Comparison of ENCODE assay signal across 17 cellular contexts in the genomic region with DNA sequence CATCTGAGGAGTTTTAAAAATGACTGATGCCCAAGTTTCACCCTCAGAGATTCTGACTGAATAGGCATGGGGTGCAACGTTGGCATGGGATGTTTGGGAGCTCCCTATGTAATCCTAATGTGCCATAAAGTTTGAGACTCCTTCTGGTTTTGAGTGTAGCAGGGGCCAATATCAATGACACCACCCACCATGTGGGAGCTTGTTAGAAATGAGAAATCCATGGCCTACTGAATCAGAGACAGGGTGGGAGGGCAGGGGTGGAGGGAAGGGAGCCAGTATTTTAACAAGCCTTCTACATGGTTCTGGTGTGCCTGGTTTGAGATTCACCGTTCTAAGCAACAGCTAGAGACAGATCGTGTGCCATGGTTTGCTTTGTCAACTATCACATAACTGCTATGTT. TPM values are rescaled to one million over a fixed set of nuclear protein-coding genes. Genes with fewer than 3 reads are reported as not detected.
DNase-seq lines count a peak whose midpoint lies in the region; ATAC-seq and TF ChIP-seq lines count a peak whose summit lies in the region.
"Had no signal": no experiment of that assay in that cellular context is flagged by ENCODE, and none has a peak within 500 bp of the region (broad histone marks: within the 10 kb centered on the region; RNA-seq: fewer than 3 reads in every experiment).

No MANE protein-coding gene starts in this region.

- no peaks in the 10 kb centered on the region for H3K27me3 ChIP-seq in OCI-LY3 (ENCODE audit: low read depth, low read length)
- H3K27me3 ChIP-seq: BE2C had no signal

- H3K36me3 Mint-ChIP-seq in activated T-cell treated with anti-CD3 and anti-CD28 coated beads, Interleukin-2, amount 50 U/mL, for 24 hours (ENCODE audit: low read depth), result peaks cover 6% of the 10 kb centered on the region
- peaks cover 0 to 6% of the 10 kb centered on the region in 2 donors for H3K36me3 Mint-ChIP-seq in naive B cell
- peaks cover 35% of the 10 kb centered on the region for H3K36me3 Mint-ChIP-seq in activated naive CD4-positive, alpha-beta T cell treated with anti-CD3 and anti-CD28 coated beads, Interleukin-2, amount 10 ng/mL, durations not matched to agents 7 days and 5 days

- H3K4me1 ChIP-seq in OCI-LY3 (ENCODE audit: low read length), result peaks cover 62% of the 10 kb centered on the region
- H3K4me1 ChIP-seq: BE2C had no signal

- TF ChIP-seq CTCF in OCI-LY3 (IDR thresholded peaks at IDR 0.05; ENCODE audit: low read depth, low read length), result no peak

- peaks cover 63% of the 10 kb centered on the region for H3K4me1 Mint-ChIP-seq in activated T-cell treated with anti-CD3 and anti-CD28 coated beads, Interleukin-2, amount 50 U/mL, for 24 hours (ENCODE audit: low read depth)
- peaks cover 33 to 54% (median 36%) of the 10 kb centered on the region in 3 donors for H3K4me1 Mint-ChIP-seq in naive B cell
- H3K4me1 Mint-ChIP-seq in activated naive CD4-positive, alpha-beta T cell treated with anti-CD3 and anti-CD28 coated beads, Interleukin-2, amount 10 ng/mL, durations not matched to agents 7 days and 5 days, result peaks cover 38% of the 10 kb centered on the region

- DNase-seq in activated T-cell treated with anti-CD3 and anti-CD28 coated beads, Interleukin-2, amount 50 U/mL, for 24 hours, result peak; percentile 23
- no peak for DNase-seq in activated T-cell treated with anti-CD3 and anti-CD28 coated beads for 4 hours
- no peak for DNase-seq in SK-N-MC (ENCODE audit: low read depth, low spot score)
- DNase-seq in naive B cell, result no peak
- no peak for DNase-seq in activated naive CD4-positive, alpha-beta T cell treated with anti-CD3 and anti-CD28 coated beads, Interleukin-2, amount 10 ng/mL, durations not matched to agents 7 days and 5 days
- no peak for DNase-seq in head of caudate nucleus
- DNase-seq: BE2C, DMS79 treated with DMSO at 0.1 percent for 48 hours, H7, IMR-90, NCI-H1092 treated with DMSO at 0.1 percent for 48 hours, NCI-H1436 treated with DMSO at 0.1 percent for 48 hours, NCI-H1930, NCI-H2227 treated with DMSO at 0.1 percent for 48 hours, NCI-H510A had no signal

- no peak overlapping the region for H3K4me3 Mint-ChIP-seq in activated T-cell treated with anti-CD3 and anti-CD28 coated beads, Interleukin-2, amount 50 U/mL, for 24 hours
- H3K4me3 Mint-ChIP-seq in naive B cell, result no peak overlapping the region
- H3K4me3 Mint-ChIP-seq in activated naive CD4-positive, alpha-beta T cell treated with anti-CD3 and anti-CD28 coated beads, Interleukin-2, amount 10 ng/mL, durations not matched to agents 7 days and 5 days, result no peak overlapping the region

- H3K9ac ChIP-seq in OCI-LY3 (ENCODE audit: low read length) (peak overlapping the region; percentile 36; the same call in 1 of the 2 replicates), SK-N-MC (ENCODE audit: insufficient read length) (no peak overlapping the region)
- H3K9ac ChIP-seq: KMS-11 had no signal

- H3K9me3 Mint-ChIP-seq in activated T-cell treated with anti-CD3 and anti-CD28 coated beads, Interleukin-2, amount 50 U/mL, for 24 hours, result peaks cover 2% of the 10 kb centered on the region
- no peaks in the 10 kb centered on the region for H3K9me3 Mint-ChIP-seq in naive B cell
- H3K9me3 Mint-ChIP-seq in activated naive CD4-positive, alpha-beta T cell treated with anti-CD3 and anti-CD28 coated beads, Interleukin-2, amount 10 ng/mL, durations not matched to agents 7 days and 5 days, result peaks cover 6% of the 10 kb centered on the region

- H3K36me3 ChIP-seq in OCI-LY3 (replicated peaks; ENCODE audit: low read depth, low read length) (no peaks in the 10 kb centered on the region), SK-N-MC (ENCODE audit: insufficient read depth, low read length) (no peaks in the 10 kb centered on the region)
- H3K36me3 ChIP-seq: BE2C had no signal

- H3K27ac Mint-ChIP-seq in activated T-cell treated with anti-CD3 and anti-CD28 coated beads, Interleukin-2, amount 50 U/mL, for 24 hours, result peak overlapping the region; percentile 15
- H3K27ac Mint-ChIP-seq in naive B cell, result peak overlapping the region in 4 of 6 donors; percentile 18 to 86 (median 60)
- H3K27ac Mint-ChIP-seq in activated naive CD4-positive, alpha-beta T cell treated with anti-CD3 and anti-CD28 coated beads, Interleukin-2, amount 10 ng/mL, durations not matched to agents 7 days and 5 days, result no peak overlapping the region

- CTCF ChIA-PET in activated naive CD4-positive, alpha-beta T cell treated with anti-CD3 and anti-CD28 coated beads, Interleukin-2, amount 10 ng/mL, durations not matched to agents 7 days and 5 days (lab: Charles Lee), result interaction anchor here (1.2 to 2.3 kb wide), 3 partner anchors 12 to 208 kb away, joined by 3 to 6 read pairs (median 3); no protein-coding TSS in a partner anchor

- H3K79me2 ChIP-seq in OCI-LY3 (ENCODE audit: low read length), result no peaks in the 10 kb centered on the region

- H3K9me3 ChIP-seq in OCI-LY3 (ENCODE audit: insufficient read depth, low read length) (no peaks in the 10 kb centered on the region), SK-N-MC (ENCODE audit: low read depth, low read length) (no peaks in the 10 kb centered on the region)
- H3K9me3 ChIP-seq: BE2C had no signal

- no peak overlapping the region for H3K4me2 ChIP-seq in OCI-LY3 (ENCODE audit: low read length)

- intact Hi-C loops in head of caudate nucleus (cut with DNase I), result no loop called here

- H3K27ac ChIP-seq in OCI-LY3 (ENCODE audit: low read length) (peak overlapping the region; percentile 59), SK-N-MC (peak overlapping the region; percentile 82)

- no peak overlapping the region for H2AFZ ChIP-seq in OCI-LY3 (ENCODE audit: low read depth, low read length)

- H3K4me3 ChIP-seq in OCI-LY3 (ENCODE audit: low read length), result no peak overlapping the region
- no peak overlapping the region for H3K4me3 ChIP-seq in SK-N-MC

- no peak for ATAC-seq in naive B cell (ENCODE audit: low read depth in 2 of 2)

- H4K20me1 ChIP-seq in OCI-LY3 (ENCODE audit: insufficient read depth, low read length), result no peaks in the 10 kb centered on the region

- H3K27me3 Mint-ChIP-seq in activated T-cell treated with anti-CD3 and anti-CD28 coated beads, Interleukin-2, amount 50 U/mL, for 24 hours, result no peaks in the 10 kb centered on the region
- H3K27me3 Mint-ChIP-seq in naive B cell, result no peaks in the 10 kb centered on the region
- no peaks in the 10 kb centered on the region for H3K27me3 Mint-ChIP-seq in activated naive CD4-positive, alpha-beta T cell treated with anti-CD3 and anti-CD28 coated beads, Interleukin-2, amount 10 ng/mL, durations not matched to agents 7 days and 5 days

RNA-seq across cellular contexts. Expression of a gene that starts 46.1 kb away (rescaled TPM):
- 10 to 100 TPM; 24.5 to 43.3 (median 36.5) TPM for polyA plus RNA-seq in naive B cell (ENCODE audit: low read depth in 6 of 6)
